In genomic region chr11:10429526-10429925, GRCh38 we compare ENCODE assay signal across 18 cellular contexts. TPM values are rescaled to one million over a fixed set of nuclear protein-coding genes. Genes with fewer than 3 reads are reported as not detected.
A peak's percentile ranks its signal among the peaks of the same experiment; 100 is the strongest.
DNase-seq lines count a peak whose midpoint lies in the region; TF ChIP-seq lines count a peak whose summit lies in the region.
"Had no signal": no experiment of that assay in that cellular context is flagged by ENCODE, and none has a peak within 500 bp of the region (broad histone marks: within the 10 kb centered on the region; RNA-seq: fewer than 3 reads in every experiment).

No MANE protein-coding gene starts in this region.

- H3K79me2 ChIP-seq in neural progenitor cell (ENCODE audit: low read depth), result no peaks in the 10 kb centered on the region

- no peaks in the 10 kb centered on the region for H3K36me3 ChIP-seq in neural progenitor cell
- H3K36me3 ChIP-seq: BLaER1, SJCRH30 had no signal

- no peaks in the 10 kb centered on the region for H3F3A ChIP-seq in neural progenitor cell (ENCODE audit: low read depth)

- peaks cover 10% of the 10 kb centered on the region for H3K4me1 Mint-ChIP-seq in glutamatergic neuron (ENCODE audit: low read depth, unreplicated experiment)
- H3K4me1 Mint-ChIP-seq in neural progenitor cell, result no peaks in the 10 kb centered on the region

- H3K4me2 ChIP-seq in neural progenitor cell, result no peak overlapping the region
- H3K4me2 ChIP-seq: BLaER1 had no signal

- peak; percentile 72 for DNase-seq in D341Med (ENCODE audit: low spot score)
- DNase-seq in NCI-H128 (lab: John Stamatoyannopoulos, UW; ENCODE audit: unreplicated experiment), result peak; percentile 60
- peak; percentile 98 for DNase-seq in NCI-H82 (lab: John Stamatoyannopoulos, UW)
- peak; percentile 32 for DNase-seq in glutamatergic neuron
- no peak for DNase-seq in GM13976 (ENCODE audit: low spot score)
- DNase-seq in GOT3 (lab: John Stamatoyannopoulos, UW), result no peak
- DNase-seq in neural progenitor cell (ENCODE audit: low spot score), result no peak
- DNase-seq: Caco-2; CD4-positive, alpha-beta T cell; DMS153; MM.1S; NCI-H1092; NCI-H2029 treated with DMSO at 0.1 percent for 48 hours; NCI-H446; OCI-M1; SJCRH30; T-helper 1 cell had no signal

- peaks cover 11% of the 10 kb centered on the region for H3K27me3 Mint-ChIP-seq in glutamatergic neuron (ENCODE audit: unreplicated experiment)
- peaks cover 2% of the 10 kb centered on the region for H3K27me3 Mint-ChIP-seq in neural progenitor cell (ENCODE audit: insufficient read depth, low read depth)

- peaks cover 8% of the 10 kb centered on the region for H3K36me3 Mint-ChIP-seq in glutamatergic neuron (ENCODE audit: unreplicated experiment)
- no peaks in the 10 kb centered on the region for H3K36me3 Mint-ChIP-seq in neural progenitor cell

- no peaks in the 10 kb centered on the region for H3K9me3 ChIP-seq in neural progenitor cell (ENCODE audit: low read depth)
- H3K9me3 ChIP-seq: Caco-2 had no signal

- H4K20me1 ChIP-seq in neural progenitor cell (ENCODE audit: low read depth), result no peaks in the 10 kb centered on the region
- H4K20me1 ChIP-seq: BLaER1 had no signal

- no peak overlapping the region for H3K9ac ChIP-seq in neural progenitor cell
- H3K9ac ChIP-seq: BLaER1 had no signal

- no peak overlapping the region for H3K4me3 ChIP-seq in neural progenitor cell
- H3K4me3 ChIP-seq: BLaER1, SJCRH30 had no signal

- H2AFZ ChIP-seq in neural progenitor cell (replicated peaks), result no peak overlapping the region

- H3K4me3 Mint-ChIP-seq in glutamatergic neuron (ENCODE audit: unreplicated experiment) (no peak overlapping the region), neural progenitor cell (no peak overlapping the region)
- H3K4me3 Mint-ChIP-seq: CD4-positive, alpha-beta T cell had no signal

- H3K27ac Mint-ChIP-seq in glutamatergic neuron (ENCODE audit: unreplicated experiment), result peak overlapping the region; percentile 79
- no peak overlapping the region for H3K27ac Mint-ChIP-seq in neural progenitor cell
- H3K27ac Mint-ChIP-seq: CD4-positive, alpha-beta T cell had no signal

- peaks cover 5% of the 10 kb centered on the region for H3K9me3 Mint-ChIP-seq in glutamatergic neuron (ENCODE audit: unreplicated experiment)
- peaks cover 2% of the 10 kb centered on the region for H3K9me3 Mint-ChIP-seq in neural progenitor cell
- H3K9me3 Mint-ChIP-seq: CD4-positive, alpha-beta T cell had no signal

- no peak for TF ChIP-seq CTCF in glutamatergic neuron (IDR thresholded peaks at IDR 0.05; ENCODE audit: partially characterized antibody, unreplicated experiment)
- TF ChIP-seq CTCF in GM13976 (IDR thresholded peaks at IDR 0.05; ENCODE audit: borderline replicate concordance, control extremely low read depth, extremely low read depth, insufficient read depth, missing control alignments), result no peak
- TF ChIP-seq CTCF in neural progenitor cell (IDR thresholded peaks at IDR 0.05), result no peak

- no peaks in the 10 kb centered on the region for H3K27me3 ChIP-seq in neural progenitor cell
- H3K27me3 ChIP-seq: BLaER1, SJCRH30 had no signal

- no peaks in the 10 kb centered on the region for H3K4me1 ChIP-seq in neural progenitor cell
- H3K4me1 ChIP-seq: BLaER1, Caco-2, SJCRH30 had no signal

- H3K27ac ChIP-seq in neural progenitor cell, result no peak overlapping the region
- H3K27ac ChIP-seq: BLaER1, SJCRH30 had no signal

- in situ Hi-C loops in GM13976 (cut with MboI; ENCODE audit: low sequenced_read_pairs, unreplicated experiment), result no loop called here

RNA-seq across cellular contexts. Expression of gene AMPD3, which starts 25.5 kb away (rescaled TPM):
- total RNA-seq in glutamatergic neuron (ENCODE audit: unreplicated experiment) (0.44 TPM), neural progenitor cell (ENCODE audit: low replicate concordance) (2.9 and 3.0 TPM in 2 replicates)

Comparison
In these comparisons a context has a peak if more than half of its experiments do, and no peak if none do; other contexts are left out.
1. DNase-seq: peak in D341Med (single experiment), NCI-H128 (single experiment), NCI-H82 (single experiment) and glutamatergic neuron (single experiment); none in GM13976 (single experiment), GOT3 (single experiment) and neural progenitor cell (single experiment).